Comparison of ENCODE assay signal across 21 cellular contexts in genomic region chr21:44989943-44990780, GRCh38. TPM values are rescaled to one million over a fixed set of nuclear protein-coding genes. Genes with fewer than 3 reads are reported as not detected.
A peak's percentile ranks its signal among the peaks of the same experiment; 100 is the strongest.
DNase-seq lines count a peak whose midpoint lies in the region; ATAC-seq and TF ChIP-seq lines count a peak whose summit lies in the region.
"Had no signal": no experiment of that assay in that cellular context is flagged by ENCODE, and none has a peak within 500 bp of the region (broad histone marks: within the 10 kb centered on the region; RNA-seq: fewer than 3 reads in every experiment).

No MANE protein-coding gene starts in this region.

- intact Hi-C loops in adrenal gland (cut with DNase I): no loop called here

- H3K9me3 Mint-ChIP-seq in naive B cell: no peaks in the 10 kb centered on the region
- H3K9me3 Mint-ChIP-seq: activated CD4-positive, alpha-beta T cell treated with anti-CD3 and anti-CD28 coated beads, Interleukin-2, amount 10 ng/mL, durations not matched to agents 7 days and 5 days; T-cell had no signal

- no peaks in the 10 kb centered on the region for H3K36me3 ChIP-seq in BLaER1
- no peaks in the 10 kb centered on the region for H3K36me3 ChIP-seq in adrenal gland (replicated peaks in 1 of 2)
- H3K36me3 ChIP-seq in cardiac muscle cell: no peaks in the 10 kb centered on the region
- H3K36me3 ChIP-seq: HAP-1, MG63, uterus had no signal

- peak overlapping the region in 5 of 8 donors; percentile 42 to 74 (median 53) for H3K4me3 Mint-ChIP-seq in naive B cell
- H3K4me3 Mint-ChIP-seq: activated CD4-positive, alpha-beta T cell treated with anti-CD3 and anti-CD28 coated beads, Interleukin-2, amount 10 ng/mL, durations not matched to agents 7 days and 5 days; T-cell had no signal

- ATAC-seq in naive B cell (ENCODE audit: low read depth in 2 of 2) (no peak), HG02840 (IDR thresholded peaks at IDR 0.05; ENCODE audit: low FRiP score, unreplicated experiment) (no peak), GM18519 (IDR thresholded peaks at IDR 0.05; ENCODE audit: low FRiP score, unreplicated experiment) (no peak)
- ATAC-seq: T-cell had no signal

- no peaks in the 10 kb centered on the region for H3K9me3 ChIP-seq in BLaER1
- no peaks in the 10 kb centered on the region for H3K9me3 ChIP-seq in adrenal gland (replicated peaks in 1 of 3)
- H3K9me3 ChIP-seq in cardiac muscle cell (ENCODE audit: low read depth): no peaks in the 10 kb centered on the region
- H3K9me3 ChIP-seq: HAP-1, MG63, uterus had no signal

- H3K9ac ChIP-seq in BLaER1: peak overlapping the region; percentile 79

- H3K4me3 ChIP-seq in BLaER1 (peak overlapping the region; percentile 64), adrenal gland (no peak overlapping the region), cardiac muscle cell (no peak overlapping the region)
- H3K4me3 ChIP-seq: dorsolateral prefrontal cortex, HAP-1, MG63, uterus had no signal

- TF ChIP-seq POLR2A in adrenal gland (IDR thresholded peaks at IDR 0.05): no peak

- H3K27ac ChIP-seq in BLaER1 (peak overlapping the region; percentile 95), adrenal gland (peak overlapping the region in 2 of 5 donors; percentile 68 to 74), cardiac muscle cell (peak overlapping the region; percentile 77)
- H3K27ac ChIP-seq: dorsolateral prefrontal cortex had no signal

- H3K4me2 ChIP-seq in BLaER1: peak overlapping the region; percentile 99

- peaks cover 0 to 6% (median 4%) of the 10 kb centered on the region in 3 donors for H3K27me3 Mint-ChIP-seq in naive B cell
- H3K27me3 Mint-ChIP-seq: activated CD4-positive, alpha-beta T cell treated with anti-CD3 and anti-CD28 coated beads, Interleukin-2, amount 10 ng/mL, durations not matched to agents 7 days and 5 days; T-cell had no signal

- no peaks in the 10 kb centered on the region for H4K20me1 ChIP-seq in BLaER1

- H3K27ac Mint-ChIP-seq in naive B cell: peak overlapping the region in 1 of 6 donors; percentile 73
- H3K27ac Mint-ChIP-seq: activated CD4-positive, alpha-beta T cell treated with anti-CD3 and anti-CD28 coated beads, Interleukin-2, amount 10 ng/mL, durations not matched to agents 7 days and 5 days; T-cell had no signal

- H3K4me1 ChIP-seq in BLaER1: peaks cover 100% of the 10 kb centered on the region
- peaks cover 11 to 15% of the 10 kb centered on the region in 2 donors for H3K4me1 ChIP-seq in adrenal gland (replicated peaks in 1 of 2)
- peaks cover 27% of the 10 kb centered on the region for H3K4me1 ChIP-seq in cardiac muscle cell (ENCODE audit: low read depth)
- H3K4me1 ChIP-seq: HAP-1 had no signal

- no peaks in the 10 kb centered on the region for H3K36me3 Mint-ChIP-seq in naive B cell
- H3K36me3 Mint-ChIP-seq: T-cell had no signal

- H3K27me3 ChIP-seq in BLaER1: no peaks in the 10 kb centered on the region
- H3K27me3 ChIP-seq in adrenal gland: no peaks in the 10 kb centered on the region
- no peaks in the 10 kb centered on the region for H3K27me3 ChIP-seq in cardiac muscle cell
- H3K27me3 ChIP-seq: dorsolateral prefrontal cortex, MG63, uterus had no signal

- DNase-seq in adrenal gland (peak; percentile 51 to 83 (median 74)), cardiac muscle cell (ENCODE audit: low read depth in 1 of 2, low spot score in 1 of 2) (peak in 1 of 2 donors; percentile 62), naive B cell (no peak), SIG-M5 (lab: John Stamatoyannopoulos, UW) (no peak)
- no peak for DNase-seq in activated CD4-positive, CD25-positive, alpha-beta regulatory T cell treated with anti-CD3 and anti-CD28 coated beads, Interleukin-2, amount 50 U/mL, for 72 hours
- DNase-seq: activated CD4-positive, alpha-beta T cell treated with anti-CD3 and anti-CD28 coated beads, Interleukin-2, amount 10 ng/mL, durations not matched to agents 7 days and 5 days; activated CD8-positive, alpha-beta memory T cell treated with anti-CD3 and anti-CD28 coated beads, Interleukin-2, amount 50 U/mL, for 48 hours; caudate nucleus; COR-L47; dorsolateral prefrontal cortex; MG63; NCI-H146; NCI-H2171; NCI-H69; stimulated activated CD4-positive, alpha-beta T cell treated with anti-CD3 and anti-CD28 coated beads, Interleukin-12 subunit alpha, Interleukin-12 subunit beta, amount 100 ng/mL, for 4 hours; T-cell had no signal

- peaks cover 7 to 14% (median 14%) of the 10 kb centered on the region in 3 donors for H3K4me1 Mint-ChIP-seq in naive B cell
- H3K4me1 Mint-ChIP-seq: activated CD4-positive, alpha-beta T cell treated with anti-CD3 and anti-CD28 coated beads, Interleukin-2, amount 10 ng/mL, durations not matched to agents 7 days and 5 days; T-cell had no signal

- no peak for TF ChIP-seq CTCF in adrenal gland (IDR thresholded peaks at IDR 0.05)
- no peak for TF ChIP-seq CTCF in cardiac muscle cell (IDR thresholded peaks at IDR 0.05; ENCODE audit: low read depth, low read length)

- 71 to 87% (median 81%) methylated on average over 26 to 53 of the region's 53 CpGs for WGBS in adrenal gland, 4 donors

RNA-seq across cellular contexts. Expression of gene SLX9, which starts 50.3 kb away (rescaled TPM):
- total RNA-seq in adrenal gland (10 to 100 TPM; 11.1 to 45.3 (median 26.6) TPM), cardiac muscle cell (26.1 and 31.2 TPM in 2 replicates)
- polyA plus RNA-seq in adrenal gland (10 to 100 TPM; 13.1 to 22.8 (median 21.4) TPM), cardiac muscle cell (24.7 and 34.8 TPM in 2 replicates), naive B cell (ENCODE audit: low read depth in 6 of 6) (10 to 100 TPM in 5 of 6 donors, 1 to 10 TPM in 1; 7.8 to 14.2 (median 12.3) TPM)

Comparison
In these comparisons a context has a peak if more than half of its experiments do, and no peak if none do; other contexts are left out.
1. DNase-seq: peak in adrenal gland (7 of 7); none in naive B cell (single experiment), activated CD4-positive, CD25-positive, alpha-beta regulatory T cell treated with anti-CD3 and anti-CD28 coated beads, Interleukin-2, amount 50 U/mL, for 72 hours (single experiment) and SIG-M5 (single experiment).